8 cellular contexts compared by ENCODE assay signal in genomic region chr6:156686429-156686939, GRCh38.
DNase-seq lines count a peak whose midpoint lies in the region; ATAC-seq and TF ChIP-seq lines count a peak whose summit lies in the region.

No MANE protein-coding gene starts in this region.

- H3K9me3 Mint-ChIP-seq in nephron, result no peaks in the 10 kb centered on the region

- H3K4me1 Mint-ChIP-seq in nephron, result peaks cover 24% of the 10 kb centered on the region

- TF ChIP-seq CTCF in nephron (IDR thresholded peaks at IDR 0.05; ENCODE audit: unreplicated experiment in 3 of 3), result peak; percentile 45 to 51 (median 47)

- peak overlapping the region; percentile 97 to 99 (median 99) for H3K27ac Mint-ChIP-seq in nephron

- H3K4me3 Mint-ChIP-seq in nephron, result peak overlapping the region; percentile 88 to 90 (median 89)

- H3K36me3 Mint-ChIP-seq in nephron (ENCODE audit: low read depth), result no peaks in the 10 kb centered on the region

- DNase-seq in G401 (ENCODE audit: low spot score) (peak; percentile 87), NCI-H510A treated with DMSO at 0.1 percent for 48 hours (lab: John Stamatoyannopoulos, UW) (peak; percentile 67), fibroblast of the conjunctiva (ENCODE audit: low read depth) (peak; percentile 23)
- peak; percentile 11 to 17 for DNase-seq in activated T-helper 1 cell treated with anti-CD3 and anti-CD28 coated beads, Interleukin-2, amount 50 U/mL, for 16 hours (ENCODE audit: low read depth in 1 of 2, low spot score in 1 of 2)

- peak; percentile 11 for ATAC-seq in HG03135 (IDR thresholded peaks at IDR 0.05; ENCODE audit: unreplicated experiment)
- no peak for ATAC-seq in HG02970 (IDR thresholded peaks at IDR 0.05; ENCODE audit: low FRiP score, unreplicated experiment)
- no peak for ATAC-seq in HG02763 (IDR thresholded peaks at IDR 0.05; ENCODE audit: unreplicated experiment)

- no peaks in the 10 kb centered on the region for H3K27me3 Mint-ChIP-seq in nephron (ENCODE audit: low read depth)

- in situ Hi-C loops in G401 (cut with HindIII; ENCODE audit: low sequenced_read_pairs), result no loop called here

Comparison
In these comparisons a context has a peak if more than half of its experiments do, and no peak if none do; other contexts are left out.
1. DNase-seq: peak in every context shown above with its lines; median percentile 87 in G401; 67 in NCI-H510A treated with DMSO at 0.1 percent for 48 hours; 23 in fibroblast of the conjunctiva; 14 in activated T-helper 1 cell treated with anti-CD3 and anti-CD28 coated beads, Interleukin-2, amount 50 U/mL, for 16 hours.